In genomic region chr17:47895254-47895855, GRCh38 we compare ENCODE assay signal across 2 cellular contexts.
TF ChIP-seq lines count a peak whose summit lies in the region.

No MANE protein-coding gene starts in this region.

TF ChIP-seq in SK-N-SH treated with all-trans-retinoic acid at 6 μM for 48 hours, 23 proteins besides CTCF, POLR2A, EP300 and RAD21:
- TF ChIP-seq SNAI2 (CRISPR knock-in tag; IDR thresholded peaks at IDR 0.05) (no peak), ZC3H10 (CRISPR knock-in tag; IDR thresholded peaks at IDR 0.05) (no peak), ARNTL (CRISPR knock-in tag; IDR thresholded peaks at IDR 0.05; ENCODE audit: borderline replicate concordance, low read depth) (no peak), ISL1 (CRISPR knock-in tag; IDR thresholded peaks at IDR 0.05) (no peak), PPARA (CRISPR knock-in tag; IDR thresholded peaks at IDR 0.05; ENCODE audit: borderline replicate concordance) (no peak), POU6F1 (CRISPR knock-in tag; IDR thresholded peaks at IDR 0.05; ENCODE audit: borderline replicate concordance, low read depth) (no peak), ZFP30 (CRISPR knock-in tag; IDR thresholded peaks at IDR 0.05) (no peak), OSR1 (CRISPR knock-in tag; IDR thresholded peaks at IDR 0.05) (no peak), ZNF70 (CRISPR knock-in tag; IDR thresholded peaks at IDR 0.05) (no peak), ZNF565 (CRISPR knock-in tag; conservative IDR thresholded peaks at IDR 0.05; ENCODE audit: low read depth) (no peak), ZFP3 (CRISPR knock-in tag; IDR thresholded peaks at IDR 0.05) (no peak), PATZ1 (CRISPR knock-in tag; IDR thresholded peaks at IDR 0.05; ENCODE audit: borderline replicate concordance) (no peak), CSDC2 (CRISPR knock-in tag; IDR thresholded peaks at IDR 0.05) (no peak), ESRRG (CRISPR knock-in tag; IDR thresholded peaks at IDR 0.05) (no peak), BACH2 (CRISPR knock-in tag; IDR thresholded peaks at IDR 0.05; ENCODE audit: borderline replicate concordance) (no peak), ZNF8 (CRISPR knock-in tag; IDR thresholded peaks at IDR 0.05) (no peak), TSHZ2 (CRISPR knock-in tag; IDR thresholded peaks at IDR 0.05) (no peak), GLIS3 (CRISPR knock-in tag; IDR thresholded peaks at IDR 0.05) (no peak), RARB (CRISPR knock-in tag; IDR thresholded peaks at IDR 0.05) (no peak), TOX (CRISPR knock-in tag; IDR thresholded peaks at IDR 0.05; ENCODE audit: borderline replicate concordance) (no peak)

TF ChIP-seq in H1, 55 proteins besides CTCF, POLR2A, EP300 and RAD21:
- TF ChIP-seq TBP (IDR thresholded peaks at IDR 0.05; ENCODE audit: low read depth, low read length) (peak; percentile 93), SP2 (IDR thresholded peaks at IDR 0.05; ENCODE audit: low read length) (no peak), PHF8 (conservative IDR thresholded peaks at IDR 0.05; ENCODE audit: low read depth, low read length) (peak; percentile 48), HDAC2 (IDR thresholded peaks at IDR 0.05; ENCODE audit: borderline replicate concordance in 1 of 2, low read depth in 2 of 2, low read length in 2 of 2) (peak in 1 of 2 experiments; percentile 32; a peak in 1 of 4 replicates), CTBP2 (IDR thresholded peaks at IDR 0.05; ENCODE audit: borderline replicate concordance, insufficient read depth, insufficient read length, low read length) (no peak), MAX (IDR thresholded peaks at IDR 0.05) (0 out of 2 replicates have a peak, but pooled peaks have one; percentile 1), ASH2L (IDR thresholded peaks at IDR 0.05; ENCODE audit: low read length) (peak; percentile 3), CHD2 (IDR thresholded peaks at IDR 0.05; ENCODE audit: low read length) (no peak), ATF3 (IDR thresholded peaks at IDR 0.05; ENCODE audit: insufficient read depth, low read depth, low read length) (no peak), TAF1 (IDR thresholded peaks at IDR 0.05; ENCODE audit: low read depth, low read length) (peak; percentile 86), KDM4A (IDR thresholded peaks at IDR 0.05; ENCODE audit: low read depth, low read length, severe bottlenecking) (no peak), POLR2AphosphoS5 (IDR thresholded peaks at IDR 0.05; ENCODE audit: low read depth, low read length) (peak; percentile 82)
